Comparison of ENCODE assay signal across 8 cellular contexts in the genomic region with DNA sequence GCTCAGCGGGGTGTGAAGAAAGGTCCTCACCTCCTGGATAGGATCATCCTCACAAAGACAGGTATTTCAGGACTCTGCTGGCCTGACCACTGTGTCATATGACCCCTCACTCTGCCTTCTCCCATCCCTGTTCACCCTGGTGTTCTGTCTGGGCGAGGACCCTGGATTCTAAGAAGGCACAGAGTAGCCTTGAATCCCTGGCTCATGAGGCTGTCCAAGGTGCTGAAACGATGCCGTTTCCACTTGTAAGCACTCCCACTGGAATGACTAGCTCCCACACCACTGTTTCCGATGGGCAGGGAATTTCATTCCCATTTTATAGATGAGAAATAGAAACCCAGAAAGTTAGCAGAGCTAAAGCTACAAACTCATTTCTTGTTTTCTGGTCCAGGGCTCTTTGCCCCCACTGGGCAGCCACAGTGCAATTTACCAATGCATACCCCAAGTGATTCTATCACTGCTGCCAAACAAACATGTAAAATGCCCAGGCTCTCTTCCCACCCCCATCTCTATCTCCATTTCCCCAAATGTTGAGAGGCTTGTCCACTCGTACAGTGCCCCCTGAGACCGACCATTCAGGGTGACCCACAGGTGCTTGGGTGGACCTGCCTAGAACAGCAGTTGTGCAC.
DNase-seq lines count a peak whose midpoint lies in the region; ATAC-seq and TF ChIP-seq lines count a peak whose summit lies in the region.

No MANE protein-coding gene starts in this region.

- no peak for TF ChIP-seq CTCF in Caco-2 (IDR thresholded peaks at IDR 0.05; ENCODE audit: insufficient read depth in 1 of 2, low read depth in 1 of 2, low read length in 1 of 2, severe bottlenecking in 1 of 2, unreplicated experiment in 1 of 2)

- H3K27ac Mint-ChIP-seq in Caco-2 (ENCODE audit: unreplicated experiment), result no peak overlapping the region

- DNase-seq in Caco-2, result peak; percentile 50 to 65
- DNase-seq in HT-29 (ENCODE audit: low spot score), result peak; percentile 59
- DNase-seq in amniotic epithelial cell (ENCODE audit: low read depth), result peak; percentile 72
- DNase-seq in iPS-NIHi7 (ENCODE audit: extremely low spot score), result peak; percentile 80
- DNase-seq in NCI-H2029 (lab: John Stamatoyannopoulos, UW), result no peak
- no peak for DNase-seq in NCI-H146 (lab: John Stamatoyannopoulos, UW)
- no peak for DNase-seq in middle frontal gyrus (ENCODE audit: extremely low spot score, low spot score)

- H3K36me3 ChIP-seq in Caco-2 (ENCODE audit: control insufficient read depth, insufficient read depth, low read length), result no peaks in the 10 kb centered on the region

- H3K27me3 Mint-ChIP-seq in Caco-2 (ENCODE audit: insufficient read depth, unreplicated experiment), result no peaks in the 10 kb centered on the region

- BruUV-seq in Caco-2 (replicated peaks; lab: Mats Ljungman, UMichigan), result no TSS peak

- no peak overlapping the region for H3K4me3 ChIP-seq in Caco-2 (ENCODE audit: low read depth, low read length)

- POLR2A ChIA-PET in Caco-2 (lab: Charles Lee), result no interaction called here

- CTCF ChIA-PET in Caco-2 (lab: Charles Lee), result interaction anchor here (0.6 kb wide), 1 partner anchor 281 kb away, joined by 5 read pairs; no protein-coding TSS in a partner anchor

- intact Hi-C loops in Caco-2 (cut with micrococcal nuclease; ENCODE audit: unreplicated experiment), result no loop called here

- H3K4me1 ChIP-seq in Caco-2, result no peaks in the 10 kb centered on the region

- no peaks in the 10 kb centered on the region for H3K9me3 Mint-ChIP-seq in Caco-2 (ENCODE audit: unreplicated experiment)

- no peak overlapping the region for H3K4me3 Mint-ChIP-seq in Caco-2 (ENCODE audit: unreplicated experiment)

- no peaks in the 10 kb centered on the region for H3K36me3 Mint-ChIP-seq in Caco-2 (ENCODE audit: insufficient read depth, unreplicated experiment)

- no peaks in the 10 kb centered on the region for H3K9me3 ChIP-seq in Caco-2

- ATAC-seq in GM21825 (IDR thresholded peaks at IDR 0.05; ENCODE audit: unreplicated experiment), result no peak

- H3K4me1 Mint-ChIP-seq in Caco-2 (ENCODE audit: low read depth, unreplicated experiment), result no peaks in the 10 kb centered on the region

- no peaks in the 10 kb centered on the region for H3K27me3 ChIP-seq in Caco-2 (replicated peaks; ENCODE audit: control insufficient read depth, insufficient read depth, low read length)

Comparison
In these comparisons a context has a peak if more than half of its experiments do, and no peak if none do; other contexts are left out.
1. DNase-seq: peak in Caco-2 (2 of 2), HT-29 (single experiment), amniotic epithelial cell (single experiment) and iPS-NIHi7 (single experiment); none in NCI-H2029 (single experiment), NCI-H146 (single experiment) and middle frontal gyrus (single experiment).